Comparison of ENCODE assay signal across 1 cellular context in genomic region chr1:40980068-40980452, GRCh38.
TF ChIP-seq lines count a peak whose summit lies in the region.

No MANE protein-coding gene starts in this region.

TF ChIP-seq in IMR-90, 13 proteins besides CTCF, POLR2A, EP300 and RAD21 (continued from another document):
- no peak for TF ChIP-seq ELK1 (IDR thresholded peaks at IDR 0.05; ENCODE audit: borderline replicate concordance, low read depth, low read length)
- TF ChIP-seq RFX5 (IDR thresholded peaks at IDR 0.05; ENCODE audit: low read depth, low read length), result no peak
- no peak for TF ChIP-seq RCOR1 (IDR thresholded peaks at IDR 0.05; ENCODE audit: insufficient replicate concordance, low read length)
- no peak for TF ChIP-seq MAFK (IDR thresholded peaks at IDR 0.05; ENCODE audit: low read depth, low read length)
- TF ChIP-seq CEBPB (IDR thresholded peaks at IDR 0.05; ENCODE audit: low read depth, low read length), result no peak
